In the genomic region with DNA sequence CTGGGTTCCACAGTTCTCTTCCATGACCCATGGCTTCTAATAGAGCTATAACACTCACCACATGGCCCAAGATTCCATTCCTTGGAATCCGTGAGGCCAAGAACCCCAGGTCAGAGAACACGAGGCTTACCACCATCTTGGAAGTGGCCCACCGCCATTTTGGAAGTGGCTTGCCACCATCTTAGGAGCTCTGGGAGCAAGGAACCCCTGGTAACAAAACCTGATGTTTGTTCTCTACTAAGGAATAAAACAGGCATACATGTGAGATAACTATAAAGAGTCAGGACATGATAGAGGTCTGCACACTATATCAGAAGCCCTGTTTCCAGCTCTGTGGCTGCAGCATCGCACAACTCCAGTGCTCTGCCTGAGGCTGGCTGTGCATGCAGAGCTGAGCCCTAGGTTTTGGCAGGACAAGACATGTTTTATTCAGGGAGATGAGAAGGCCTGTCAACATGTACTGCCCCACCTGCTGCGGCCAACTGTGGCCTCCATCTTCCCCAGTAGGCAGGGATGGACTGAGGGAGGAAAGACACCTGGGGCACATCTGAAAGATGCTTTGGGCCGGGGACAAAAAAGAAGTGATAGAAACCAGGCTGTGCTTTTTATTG, we compare ENCODE assay signal across 14 cellular contexts.
DNase-seq lines count a peak whose midpoint lies in the region; ATAC-seq, FAIRE-seq and TF ChIP-seq lines count a peak whose summit lies in the region.
"Had no signal": no experiment of that assay in that cellular context is flagged by ENCODE, and none has a peak within 500 bp of the region (broad histone marks: within the 10 kb centered on the region; RNA-seq: fewer than 3 reads in every experiment).

No MANE protein-coding gene starts in this region.

- intact Hi-C loops in HepG2 (cut with micrococcal nuclease; ENCODE audit: unreplicated experiment) (no loop called here), right lobe of liver (cut with DNase I) (no loop called here)

- DNase-seq in HepG2 (ENCODE audit: low spot score) (no peak), right lobe of liver (no peak), bronchial epithelial cell (ENCODE audit: low read depth) (peak; percentile 46), mesenchymal stem cell (no peak), DMS153 treated with DMSO at 0.1 percent for 48 hours (lab: John Stamatoyannopoulos, UW; ENCODE audit: unreplicated experiment) (no peak)
- DNase-seq in effector CD8-positive, alpha-beta T cell (lab: John Stamatoyannopoulos, UW) = no peak
- DNase-seq: Calu3; CD8-positive, alpha-beta T cell; DMS53; DND-41; EL had no signal

- no peaks in the 10 kb centered on the region for H4K20me1 ChIP-seq in HepG2 (ENCODE audit: insufficient read depth, low read length)
- H4K20me1 ChIP-seq: BLaER1 treated with 17β-estradiol and CSF1 and Interleukin-3, amounts not matched to agents 10 nM and 100 nM had no signal

- no peaks in the 10 kb centered on the region for H3K36me3 ChIP-seq in HepG2 (replicated peaks in 1 of 2; ENCODE audit: control insufficient read depth in 1 of 2, insufficient read depth in 2 of 2, low read length in 2 of 2)
- H3K36me3 ChIP-seq in right lobe of liver = no peaks in the 10 kb centered on the region
- H3K36me3 ChIP-seq in bronchial epithelial cell (ENCODE audit: control insufficient read depth, insufficient read depth, low read length) = no peaks in the 10 kb centered on the region
- no peaks in the 10 kb centered on the region for H3K36me3 ChIP-seq in mesenchymal stem cell (ENCODE audit: control insufficient read depth in 1 of 2, insufficient read depth in 2 of 2, low read depth in 1 of 2, low read length in 2 of 2)
- H3K36me3 ChIP-seq: BLaER1 treated with 17β-estradiol and CSF1 and Interleukin-3, amounts not matched to agents 10 nM and 100 nM; HAP-1 had no signal

- no peak overlapping the region for H2BK5ac ChIP-seq in mesenchymal stem cell (ENCODE audit: low read depth, low read length, poor library complexity, severe bottlenecking)

- TF ChIP-seq EP300 in HepG2 (IDR thresholded peaks at IDR 0.05; ENCODE audit: low read depth in 2 of 2, low read length in 2 of 2) (no peak), HepG2 (CRISPR knock-in tag; IDR thresholded peaks at IDR 0.05; ENCODE audit: borderline replicate concordance) (no peak)

- H3K79me2 ChIP-seq in HepG2 (ENCODE audit: insufficient read depth, low read length) = no peaks in the 10 kb centered on the region

- peaks cover 0 to 2% of the 10 kb centered on the region in 2 experiments; a peak in 1 of 5 replicates for H3K27me3 ChIP-seq in HepG2 (ENCODE audit: control insufficient read depth in 1 of 2, insufficient read depth in 2 of 2, low read length in 2 of 2)
- H3K27me3 ChIP-seq in right lobe of liver = no peaks in the 10 kb centered on the region
- no peaks in the 10 kb centered on the region for H3K27me3 ChIP-seq in bronchial epithelial cell (ENCODE audit: control insufficient read depth, insufficient read depth, low read length)
- H3K27me3 ChIP-seq in mesenchymal stem cell (ENCODE audit: control insufficient read depth in 1 of 2, insufficient read depth in 1 of 2, low read length in 2 of 2) = peaks cover 0 to 9% of the 10 kb centered on the region in 2 experiments
- H3K27me3 ChIP-seq: BLaER1 treated with 17β-estradiol and CSF1 and Interleukin-3, amounts not matched to agents 10 nM and 100 nM had no signal

- peak; percentile 26; the same call in 1 of the 3 replicates for ATAC-seq in HepG2
- ATAC-seq in right lobe of liver = no peak
- ATAC-seq: CD8-positive, alpha-beta T cell; GM12878 had no signal

- H4K91ac ChIP-seq in mesenchymal stem cell (ENCODE audit: low read length) = no peak overlapping the region

- 35% methylated on average over 6 of the region's 6 CpGs for WGBS in HepG2 (ENCODE audit: low lambda C conversion rate)
- WGBS in right lobe of liver (ENCODE audit: insufficient coverage, low coverage, low lambda C conversion rate, missing lambda C conversion rate) = 39% methylated on average over 3 of the region's 6 CpGs
- WGBS in mesenchymal stem cell = 91% methylated on average over 6 of the region's 6 CpGs

- no peak overlapping the region for H2BK15ac ChIP-seq in mesenchymal stem cell (ENCODE audit: low read depth, poor library complexity, severe bottlenecking)

- no peak overlapping the region for H3K9ac ChIP-seq in HepG2 (ENCODE audit: insufficient read depth, low read depth, low read length)
- no peak overlapping the region for H3K9ac ChIP-seq in mesenchymal stem cell (ENCODE audit: low read length)
- H3K9ac ChIP-seq: BLaER1 treated with 17β-estradiol and CSF1 and Interleukin-3, amounts not matched to agents 10 nM and 100 nM had no signal

- in situ Hi-C loops in HepG2 (cut with HindIII; ENCODE audit: extremely low pct_ligation_motif_present, low pct_unique_long_range_greater_than_20kb) = no loop called here

- no peak overlapping the region for H3K23ac ChIP-seq in mesenchymal stem cell (ENCODE audit: low read length in 2 of 2)

- no peak for TF ChIP-seq POLR2A in HepG2 (IDR thresholded peaks at IDR 0.05; ENCODE audit: insufficient read depth in 1 of 2, low read depth in 2 of 2, low read length in 2 of 2)
- TF ChIP-seq POLR2A in right lobe of liver (IDR thresholded peaks at IDR 0.05) = no peak

- no peak overlapping the region for H2BK12ac ChIP-seq in mesenchymal stem cell (ENCODE audit: low read length in 2 of 2)

- no peak overlapping the region for H3K14ac ChIP-seq in mesenchymal stem cell (ENCODE audit: low read length in 2 of 2)

- no TSS peak for BruUV-seq in HepG2 (replicated peaks; lab: Mats Ljungman, UMichigan)

- no peak overlapping the region for H4K8ac ChIP-seq in mesenchymal stem cell (ENCODE audit: low read length)

- H2BK120ac ChIP-seq in mesenchymal stem cell (ENCODE audit: low read depth, low read length) = no peak overlapping the region

- CTCF ChIA-PET in HepG2 (lab: Yijun Ruan, JAX; ENCODE audit: low intra/inter-chr PET ratio, low total read pairs) = no interaction called here

- TF ChIP-seq CTCF in HepG2 (CRISPR knock-in tag; IDR thresholded peaks at IDR 0.05) = no peak
- no peak for TF ChIP-seq CTCF in right lobe of liver (IDR thresholded peaks at IDR 0.05)
- no peak for TF ChIP-seq CTCF in bronchial epithelial cell (IDR thresholded peaks at IDR 0.05; ENCODE audit: insufficient read depth, low read length, severe bottlenecking)

- H3K18ac ChIP-seq in mesenchymal stem cell (ENCODE audit: low read depth in 1 of 2, low read length in 2 of 2) = peak overlapping the region in 1 of 2 experiments; percentile 21

- no peak overlapping the region for H3K27ac ChIP-seq in HepG2 (ENCODE audit: extremely low read length, insufficient read depth, low read length)
- H3K27ac ChIP-seq in right lobe of liver = no peak overlapping the region
- H3K27ac ChIP-seq in mesenchymal stem cell (ENCODE audit: low read length, poor library complexity, severe bottlenecking) = no peak overlapping the region
- H3K27ac ChIP-seq: BLaER1 treated with 17β-estradiol and CSF1 and Interleukin-3, amounts not matched to agents 10 nM and 100 nM had no signal

- H2AFZ ChIP-seq in HepG2 (ENCODE audit: low read length) (no peak overlapping the region), mesenchymal stem cell (ENCODE audit: low read depth, low read length) (peak overlapping the region; percentile 27)

- TF ChIP-seq RAD21 in HepG2 (CRISPR knock-in tag; IDR thresholded peaks at IDR 0.05) = no peak

- no peaks in the 10 kb centered on the region for H3K4me1 ChIP-seq in HepG2 (ENCODE audit: insufficient read depth, low read length)
- no peaks in the 10 kb centered on the region for H3K4me1 ChIP-seq in right lobe of liver
- H3K4me1 ChIP-seq in mesenchymal stem cell (ENCODE audit: control insufficient read depth, insufficient read depth, low read depth, low read length) = no peaks in the 10 kb centered on the region
- H3K4me1 ChIP-seq: BLaER1 treated with 17β-estradiol and CSF1 and Interleukin-3, amounts not matched to agents 10 nM and 100 nM; HAP-1 had no signal

- H3K9me3 ChIP-seq in HepG2 (ENCODE audit: low read length) (no peaks in the 10 kb centered on the region), right lobe of liver (no peaks in the 10 kb centered on the region), mesenchymal stem cell (ENCODE audit: control insufficient read depth, low read length) (no peaks in the 10 kb centered on the region)
- H3K9me3 ChIP-seq: BLaER1 treated with 17β-estradiol and CSF1 and Interleukin-3, amounts not matched to agents 10 nM and 100 nM; HAP-1 had no signal

- POLR2A ChIA-PET in HepG2 (lab: Yijun Ruan, JAX) = no interaction called here

- H2AK5ac ChIP-seq in mesenchymal stem cell (ENCODE audit: low read length, severe bottlenecking) = no peak overlapping the region

- no peak overlapping the region for H3K4ac ChIP-seq in mesenchymal stem cell (ENCODE audit: low read depth in 1 of 2, low read length in 2 of 2)

- FAIRE-seq in HepG2 (lab: Jason Lieb, UNC) = no peak
- no peak for FAIRE-seq in bronchial epithelial cell (lab: Jason Lieb, UNC)
- FAIRE-seq: GM12878 had no signal

- H3K79me1 ChIP-seq in mesenchymal stem cell (replicated peaks; ENCODE audit: low read length, poor library complexity, severe bottlenecking) = no peaks in the 10 kb centered on the region

- H3K4me3 ChIP-seq in HepG2 (replicated peaks in 1 of 3; ENCODE audit: insufficient read depth in 1 of 3, low read depth in 2 of 3, low read length in 3 of 3) = no peak overlapping the region
- H3K4me3 ChIP-seq in right lobe of liver = no peak overlapping the region
- H3K4me3 ChIP-seq in bronchial epithelial cell (ENCODE audit: low read depth, low read length) = no peak overlapping the region
- no peak overlapping the region for H3K4me3 ChIP-seq in mesenchymal stem cell (ENCODE audit: insufficient read depth in 1 of 2, low read depth in 1 of 2, low read length in 2 of 2)
- H3K4me3 ChIP-seq: BLaER1 treated with 17β-estradiol and CSF1 and Interleukin-3, amounts not matched to agents 10 nM and 100 nM; GM12878; HAP-1 had no signal

- H3K4me2 ChIP-seq in HepG2 (ENCODE audit: low read depth, low read length) = no peak overlapping the region
- no peak overlapping the region for H3K4me2 ChIP-seq in mesenchymal stem cell (ENCODE audit: low read length, poor library complexity, severe bottlenecking)
- H3K4me2 ChIP-seq: BLaER1 treated with 17β-estradiol and CSF1 and Interleukin-3, amounts not matched to agents 10 nM and 100 nM had no signal

TF ChIP-seq in HepG2, 621 proteins besides CTCF, POLR2A, EP300 and RAD21 (continues in another document):
- TF ChIP-seq, protein P1, sequence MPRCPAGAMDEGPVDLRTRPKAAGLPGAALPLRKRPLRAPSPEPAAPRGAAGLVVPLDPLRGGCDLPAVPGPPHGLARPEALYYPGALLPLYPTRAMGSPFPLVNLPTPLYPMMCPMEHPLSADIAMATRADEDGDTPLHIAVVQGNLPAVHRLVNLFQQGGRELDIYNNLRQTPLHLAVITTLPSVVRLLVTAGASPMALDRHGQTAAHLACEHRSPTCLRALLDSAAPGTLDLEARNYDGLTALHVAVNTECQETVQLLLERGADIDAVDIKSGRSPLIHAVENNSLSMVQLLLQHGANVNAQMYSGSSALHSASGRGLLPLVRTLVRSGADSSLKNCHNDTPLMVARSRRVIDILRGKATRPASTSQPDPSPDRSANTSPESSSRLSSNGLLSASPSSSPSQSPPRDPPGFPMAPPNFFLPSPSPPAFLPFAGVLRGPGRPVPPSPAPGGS (CRISPR knock-in tag; IDR thresholded peaks at IDR 0.05) = no peak
